18 cellular contexts compared by ENCODE assay signal in genomic region chr20:41293269-41294037, GRCh38. TPM values are rescaled to one million over a fixed set of nuclear protein-coding genes. Genes with fewer than 3 reads are reported as not detected.
A peak's percentile ranks its signal among the peaks of the same experiment; 100 is the strongest.
DNase-seq lines count a peak whose midpoint lies in the region; ATAC-seq and TF ChIP-seq lines count a peak whose summit lies in the region.
"Had no signal": no experiment of that assay in that cellular context is flagged by ENCODE, and none has a peak within 500 bp of the region (broad histone marks: within the 10 kb centered on the region; RNA-seq: fewer than 3 reads in every experiment).

No MANE protein-coding gene starts in this region.

- H3K27me3 ChIP-seq in RWPE2 (ENCODE audit: insufficient read depth, poor library complexity, severe bottlenecking) (no peaks in the 10 kb centered on the region), sigmoid colon (no peaks in the 10 kb centered on the region), osteoblast (ENCODE audit: insufficient read depth, low read length) (no peaks in the 10 kb centered on the region)
- H3K27me3 ChIP-seq: colonic mucosa had no signal

- WGBS in sigmoid colon, 2 donors: 81% methylated on average over 2 of the region's 2 CpGs

- peak; percentile 49 for ATAC-seq in RWPE2 (ENCODE audit: low read depth)
- ATAC-seq in GM18519 (IDR thresholded peaks at IDR 0.05; ENCODE audit: low FRiP score, unreplicated experiment): no peak

- DNase-seq in AG20443 (ENCODE audit: low spot score) (peak; percentile 26), RWPE2 (ENCODE audit: low spot score) (no peak), fibroblast of mammary gland (ENCODE audit: low read depth) (peak; percentile 80), sigmoid colon (no peak), osteoblast (ENCODE audit: insufficient read length, low spot score, missing footprints) (no peak)
- DNase-seq in stimulated activated CD4-positive, alpha-beta T cell treated with anti-CD3 and anti-CD28 coated beads, Interleukin-12 subunit alpha, Interleukin-12 subunit beta, amount 100 ng/mL, for 4 hours: no peak
- DNase-seq in activated CD8-positive, alpha-beta memory T cell treated with anti-CD3 and anti-CD28 coated beads for 24 hours: no peak
- DNase-seq: activated T-cell treated with anti-CD3 and anti-CD28 coated beads for 4 hours, AML-193, colonic mucosa, DMS153, mesendoderm, NCI-H2029, NCI-H748 treated with DMSO at 0.1 percent for 48 hours, RPMI8226, T-helper 2 cell had no signal

- H3K36me3 ChIP-seq in RWPE2 (ENCODE audit: low read depth) (peaks cover 2% of the 10 kb centered on the region; the same call in 1 of the 2 replicates), sigmoid colon (no peaks in the 10 kb centered on the region), osteoblast (ENCODE audit: insufficient read depth, low read length) (no peaks in the 10 kb centered on the region)
- H3K36me3 ChIP-seq: colonic mucosa, neutrophil had no signal

- peak overlapping the region; percentile 0 for H3K27ac ChIP-seq in RWPE2 (ENCODE audit: poor library complexity, severe bottlenecking)
- H3K27ac ChIP-seq in sigmoid colon: peak overlapping the region; percentile 21 to 69 (median 37)
- H3K27ac ChIP-seq in osteoblast (ENCODE audit: low read depth, low read length): no peak overlapping the region
- H3K27ac ChIP-seq: colonic mucosa, neutrophil had no signal

- H3K4me1 ChIP-seq in RWPE2 (ENCODE audit: insufficient read depth, poor library complexity, severe bottlenecking) (peaks cover 14% of the 10 kb centered on the region), sigmoid colon (peaks cover 0 to 45% (median 35%) of the 10 kb centered on the region in 4 donors), osteoblast (ENCODE audit: insufficient read depth, low read length) (peaks cover 10% of the 10 kb centered on the region)
- H3K4me1 ChIP-seq: colonic mucosa had no signal

- H3K79me2 ChIP-seq in osteoblast (ENCODE audit: insufficient read depth, low read length): peaks cover 90% of the 10 kb centered on the region

- peaks cover 34% of the 10 kb centered on the region for H4K20me1 ChIP-seq in osteoblast (ENCODE audit: insufficient read depth, low read length)

- H3K9me3 ChIP-seq in RWPE2 (ENCODE audit: severe bottlenecking): no peaks in the 10 kb centered on the region
- no peaks in the 10 kb centered on the region for H3K9me3 ChIP-seq in sigmoid colon
- no peaks in the 10 kb centered on the region for H3K9me3 ChIP-seq in osteoblast (ENCODE audit: low read depth, low read length)
- H3K9me3 ChIP-seq: colonic mucosa, neutrophil had no signal

- TF ChIP-seq EP300 in sigmoid colon (IDR thresholded peaks at IDR 0.05): no peak

- TF ChIP-seq CTCF in RWPE2 (IDR thresholded peaks at IDR 0.05; ENCODE audit: poor library complexity, severe bottlenecking) (no peak), fibroblast of mammary gland (conservative IDR thresholded peaks at IDR 0.05; ENCODE audit: control insufficient read depth, insufficient read depth, low read depth, low read length) (no peak), sigmoid colon (IDR thresholded peaks at IDR 0.05) (no peak), osteoblast (IDR thresholded peaks at IDR 0.05; ENCODE audit: extremely low read depth, low read depth, low read length) (no peak)

- intact Hi-C loops in sigmoid colon (cut with DNase I): no loop called here

- TF ChIP-seq POLR2A in sigmoid colon (IDR thresholded peaks at IDR 0.05): no peak

- no peak overlapping the region for H3K4me2 ChIP-seq in osteoblast (ENCODE audit: insufficient read depth, low read length)

- H3K4me3 ChIP-seq in RWPE2 (ENCODE audit: severe bottlenecking): no peak overlapping the region
- H3K4me3 ChIP-seq in fibroblast of mammary gland (ENCODE audit: control insufficient read depth, low read depth, low read length): no peak overlapping the region
- no peak overlapping the region for H3K4me3 ChIP-seq in sigmoid colon
- no peak overlapping the region for H3K4me3 ChIP-seq in osteoblast (ENCODE audit: insufficient read depth, low read length)
- H3K4me3 ChIP-seq: colonic mucosa had no signal

- H2AFZ ChIP-seq in osteoblast (ENCODE audit: low read length): no peak overlapping the region

RNA-seq across cellular contexts. Expression of gene ZHX3, which starts 24.1 kb away (rescaled TPM):
- total RNA-seq in sigmoid colon (10 to 100 TPM; 39.2 to 69.0 (median 51.1) TPM), osteoblast (35.4 and 36.6 TPM in 2 replicates)
- polyA plus RNA-seq in sigmoid colon: 10 to 100 TPM in 1 of 3 donors, 1 to 10 TPM in 2; 3.6 to 13.8 (median 4.4) TPM

RNA-seq across cellular contexts. Expression of gene LPIN3, which starts 47.2 kb away (rescaled TPM):
- total RNA-seq in sigmoid colon (10 to 100 TPM in 3 of 4 donors, 1 to 10 TPM in 1; 6.8 to 32.1 (median 15.8) TPM), osteoblast (9.0 and 10.3 TPM in 2 replicates)
- 10 to 100 TPM in 1 of 3 donors, 1 to 10 TPM in 2; 6.7 to 50.9 (median 7.2) TPM for polyA plus RNA-seq in sigmoid colon

Comparison
In these comparisons a context has a peak if more than half of its experiments do, and no peak if none do; other contexts are left out.
1. DNase-seq: peak in AG20443 (single experiment) and fibroblast of mammary gland (single experiment); none in RWPE2 (single experiment), sigmoid colon (single experiment), stimulated activated CD4-positive, alpha-beta T cell treated with anti-CD3 and anti-CD28 coated beads, Interleukin-12 subunit alpha, Interleukin-12 subunit beta, amount 100 ng/mL, for 4 hours (single experiment), activated CD8-positive, alpha-beta memory T cell treated with anti-CD3 and anti-CD28 coated beads for 24 hours (single experiment) and osteoblast (single experiment).